Comparison of ENCODE assay signal across 9 cellular contexts in genomic region chr1:23593042-23593521, GRCh38. TPM values are rescaled to one million over a fixed set of nuclear protein-coding genes. Genes with fewer than 3 reads are reported as not detected.
DNase-seq lines count a peak whose midpoint lies in the region; TF ChIP-seq lines count a peak whose summit lies in the region.
"Had no signal": no experiment of that assay in that cellular context is flagged by ENCODE, and none has a peak within 500 bp of the region (broad histone marks: within the 10 kb centered on the region; RNA-seq: fewer than 3 reads in every experiment).

No MANE protein-coding gene starts in this region.

- H3K27ac ChIP-seq in breast epithelium (peak overlapping the region; percentile 28 to 65), spleen (peak overlapping the region; percentile 29 to 87 (median 68))

- H3K27me3 ChIP-seq in breast epithelium (no peaks in the 10 kb centered on the region), spleen (replicated peaks in 1 of 7) (no peaks in the 10 kb centered on the region)

- H3K36me3 Mint-ChIP-seq in T-helper 2 cell treated with Interferon-gamma antibody and Interleukin-4, amounts not matched to agents 5 μg/mL and 100 μg/mL, for 36 hours (ENCODE audit: low read depth), result no peaks in the 10 kb centered on the region

- H3K27me3 Mint-ChIP-seq in T-helper 2 cell treated with Interferon-gamma antibody and Interleukin-4, amounts not matched to agents 5 μg/mL and 100 μg/mL, for 36 hours (ENCODE audit: low read depth), result no peaks in the 10 kb centered on the region

- H3K9me3 ChIP-seq in breast epithelium (no peaks in the 10 kb centered on the region), spleen (no peaks in the 10 kb centered on the region)

- peaks cover 47% of the 10 kb centered on the region for H3K4me1 Mint-ChIP-seq in T-helper 2 cell treated with Interferon-gamma antibody and Interleukin-4, amounts not matched to agents 5 μg/mL and 100 μg/mL, for 36 hours (ENCODE audit: low read depth)

- intact Hi-C loops in breast epithelium (cut with DNase I; ENCODE audit: low total_unique reads) (no loop called here), spleen (cut with DNase I; ENCODE audit: low total_unique reads) (no loop called here)

- no peak overlapping the region for H3K4me3 ChIP-seq in breast epithelium
- H3K4me3 ChIP-seq in spleen, result no peak overlapping the region

- 73 to 93% (median 81%) methylated on average over 5 of the region's 5 CpGs for WGBS in spleen, 5 donors

- TF ChIP-seq POLR2A in breast epithelium (IDR thresholded peaks at IDR 0.05) (no peak), spleen (IDR thresholded peaks at IDR 0.05) (no peak)

- peak overlapping the region; percentile 59 for H3K27ac Mint-ChIP-seq in T-helper 2 cell treated with Interferon-gamma antibody and Interleukin-4, amounts not matched to agents 5 μg/mL and 100 μg/mL, for 36 hours

- H3K36me3 ChIP-seq in breast epithelium (no peaks in the 10 kb centered on the region), spleen (no peaks in the 10 kb centered on the region)

- no peaks in the 10 kb centered on the region for H3K9me3 Mint-ChIP-seq in T-helper 2 cell treated with Interferon-gamma antibody and Interleukin-4, amounts not matched to agents 5 μg/mL and 100 μg/mL, for 36 hours

- H3K4me3 Mint-ChIP-seq in T-helper 2 cell treated with Interferon-gamma antibody and Interleukin-4, amounts not matched to agents 5 μg/mL and 100 μg/mL, for 36 hours, result no peak overlapping the region

- TF ChIP-seq CTCF in breast epithelium (IDR thresholded peaks at IDR 0.05) (no peak), spleen (IDR thresholded peaks at IDR 0.05 in 8 of 11, conservative IDR thresholded peaks at IDR 0.05 in 3 of 11) (no peak)

- no peak for DNase-seq in T-helper 2 cell treated with Interferon-gamma antibody and Interleukin-4, amounts not matched to agents 5 μg/mL and 100 μg/mL, for 36 hours (ENCODE audit: low spot score)
- no peak for DNase-seq in T-helper 2 cell
- DNase-seq in NCI-H2196 (lab: John Stamatoyannopoulos, UW; ENCODE audit: unreplicated experiment), result peak; percentile 58
- DNase-seq in breast epithelium (ENCODE audit: low spot score in 2 of 2), result no peak
- DNase-seq in spleen, result no peak
- DNase-seq in islet precursor cell, result no peak
- DNase-seq in medulla oblongata (ENCODE audit: extremely low spot score), result no peak
- no peak for DNase-seq in DMS114 treated with DMSO at 0.1 percent for 48 hours (lab: John Stamatoyannopoulos, UW; ENCODE audit: unreplicated experiment)
- DNase-seq: SW 1271 had no signal

- H3K4me1 ChIP-seq in breast epithelium (no peaks in the 10 kb centered on the region), spleen (peaks cover 50 to 98% (median 80%) of the 10 kb centered on the region in 6 donors)

RNA-seq across cellular contexts. Expression of gene ID3, which starts 33.8 kb away (rescaled TPM):
- total RNA-seq in breast epithelium (100 to 1,000 TPM in 1 of 3 donors, 10 to 100 TPM in 2; 79.9 to 133 (median 90.9) TPM), spleen (100 to 1,000 TPM in 1 of 7 donors, 10 to 100 TPM in 6; 49.5 to 122 (median 65.4) TPM)
- polyA plus RNA-seq in spleen, result 100 to 1,000 TPM in 2 of 3 donors, 10 to 100 TPM in 1; 59.8 to 118 (median 109) TPM
